ENCODE assay signal across 20 cellular contexts in the genomic region with DNA sequence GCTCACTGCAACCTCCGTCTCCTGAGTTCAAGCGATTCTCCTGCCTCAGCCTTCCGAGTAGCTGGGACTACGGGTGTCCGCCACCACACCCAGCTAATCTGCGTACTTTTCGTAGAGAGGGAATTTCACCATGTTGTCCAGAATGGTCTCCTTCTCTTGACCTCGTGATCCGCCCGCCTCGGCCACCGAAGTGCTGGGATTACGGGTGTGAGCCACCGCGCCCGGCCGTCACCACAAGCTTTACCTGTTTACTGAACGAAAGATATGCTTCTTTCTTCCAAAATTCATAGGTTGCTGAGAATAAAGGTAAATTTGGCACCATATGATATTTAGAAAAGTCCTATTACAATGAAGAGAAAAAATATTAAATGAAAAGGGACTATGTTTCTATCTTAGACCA.
DNase-seq lines count a peak whose midpoint lies in the region; FAIRE-seq and TF ChIP-seq lines count a peak whose summit lies in the region.
"Had no signal": no experiment of that assay in that cellular context is flagged by ENCODE, and none has a peak within 500 bp of the region (broad histone marks: within the 10 kb centered on the region; RNA-seq: fewer than 3 reads in every experiment).

No MANE protein-coding gene starts in this region.

- H3K4me1 ChIP-seq in PC-9 (replicated peaks; ENCODE audit: insufficient read depth) (no peaks in the 10 kb centered on the region), OCI-LY7 (ENCODE audit: insufficient read depth, low read length, poor library complexity, severe bottlenecking) (no peaks in the 10 kb centered on the region), tibial nerve (no peaks in the 10 kb centered on the region)
- H3K4me1 ChIP-seq: A549, Caco-2 had no signal

- peak overlapping the region; percentile 29 for H3K27ac Mint-ChIP-seq in neural crest cell (ENCODE audit: unreplicated experiment)
- H3K27ac Mint-ChIP-seq: B cell; CD4-positive, alpha-beta T cell; CD8-positive, alpha-beta T cell had no signal

- intact Hi-C loops in PC-9 (cut with micrococcal nuclease; ENCODE audit: unreplicated experiment) (no loop called here), OCI-LY7 (cut with micrococcal nuclease; ENCODE audit: unreplicated experiment) (no loop called here)

- H3K27me3 ChIP-seq in PC-9 (ENCODE audit: insufficient read depth, low read depth) (no peaks in the 10 kb centered on the region), tibial nerve (no peaks in the 10 kb centered on the region)
- H3K27me3 ChIP-seq: BLaER1 treated with 17β-estradiol and CSF1 and Interleukin-3, amounts not matched to agents 10 nM and 100 nM had no signal

- H3K4me3 ChIP-seq in PC-9 (no peak overlapping the region), OCI-LY7 (ENCODE audit: low read depth, low read length, poor library complexity, severe bottlenecking) (no peak overlapping the region), tibial nerve (no peak overlapping the region)
- H3K4me3 ChIP-seq: A549; BLaER1 treated with 17β-estradiol and CSF1 and Interleukin-3, amounts not matched to agents 10 nM and 100 nM had no signal

- H3K36me3 ChIP-seq in PC-9 (ENCODE audit: low read depth) (no peaks in the 10 kb centered on the region), OCI-LY7 (ENCODE audit: insufficient read depth, low read length) (no peaks in the 10 kb centered on the region), tibial nerve (no peaks in the 10 kb centered on the region)
- H3K36me3 ChIP-seq: BLaER1 treated with 17β-estradiol and CSF1 and Interleukin-3, amounts not matched to agents 10 nM and 100 nM had no signal

- POLR2A ChIA-PET in PC-9 (lab: Charles Lee; ENCODE audit: unreplicated experiment), result no interaction called here
- POLR2A ChIA-PET in OCI-LY7 (lab: Charles Lee), result no interaction called here

- no peaks in the 10 kb centered on the region for H4K20me1 ChIP-seq in PC-9 (ENCODE audit: insufficient read depth)
- H4K20me1 ChIP-seq in OCI-LY7 (ENCODE audit: insufficient read depth, low read length), result no peaks in the 10 kb centered on the region
- H4K20me1 ChIP-seq: BLaER1 treated with 17β-estradiol and CSF1 and Interleukin-3, amounts not matched to agents 10 nM and 100 nM had no signal

- H3K4me3 Mint-ChIP-seq in neural crest cell, result no peak overlapping the region
- H3K4me3 Mint-ChIP-seq: B cell; CD4-positive, alpha-beta T cell; CD8-positive, alpha-beta T cell had no signal

- H3K27ac ChIP-seq in PC-9, result no peak overlapping the region
- H3K27ac ChIP-seq in OCI-LY7 (ENCODE audit: low read depth, low read length, poor library complexity, severe bottlenecking), result no peak overlapping the region
- no peak overlapping the region for H3K27ac ChIP-seq in tibial nerve
- H3K27ac ChIP-seq: 22Rv1; A549; BLaER1 treated with 17β-estradiol and CSF1 and Interleukin-3, amounts not matched to agents 10 nM and 100 nM; C4-2B had no signal

- TF ChIP-seq CTCF in PC-9 (conservative IDR thresholded peaks at IDR 0.05) (no peak), neural crest cell (conservative IDR thresholded peaks at IDR 0.05) (no peak), OCI-LY7 (conservative IDR thresholded peaks at IDR 0.05; ENCODE audit: low read length) (no peak), tibial nerve (IDR thresholded peaks at IDR 0.05) (no peak)

- H3K9me3 Mint-ChIP-seq in neural crest cell, result no peaks in the 10 kb centered on the region

- H3K79me2 ChIP-seq in PC-9 (ENCODE audit: low read depth) (no peaks in the 10 kb centered on the region), OCI-LY7 (ENCODE audit: insufficient read depth, low read depth, low read length) (no peaks in the 10 kb centered on the region)

- DNase-seq in PC-9, result no peak
- no peak for DNase-seq in neural crest cell (ENCODE audit: low read depth, low spot score)
- DNase-seq in urothelium cell line (ENCODE audit: low spot score), result no peak
- DNase-seq in OCI-LY7 (ENCODE audit: low spot score), result no peak
- DNase-seq in tibial nerve (ENCODE audit: low spot score in 2 of 2), result no peak
- DNase-seq: AML-193; Caco-2; Calu3; CD4-positive, alpha-beta T cell; CD8-positive, alpha-beta T cell; DMS79 treated with DMSO at 0.1 percent for 48 hours; GF-D8 had no signal

- TF ChIP-seq POLR2A in tibial nerve (IDR thresholded peaks at IDR 0.05), result no peak

- peaks cover 9% of the 10 kb centered on the region; the same call in 1 of the 2 replicates for H3K9me3 ChIP-seq in PC-9 (ENCODE audit: insufficient read depth, low read depth)
- H3K9me3 ChIP-seq in OCI-LY7 (ENCODE audit: low read length), result no peaks in the 10 kb centered on the region
- peaks cover 0 to 6% (median 0%) of the 10 kb centered on the region in 4 donors for H3K9me3 ChIP-seq in tibial nerve
- H3K9me3 ChIP-seq: A549; BLaER1 treated with 17β-estradiol and CSF1 and Interleukin-3, amounts not matched to agents 10 nM and 100 nM; Caco-2 had no signal

- no peak for TF ChIP-seq EP300 in tibial nerve (IDR thresholded peaks at IDR 0.05)

- peak; percentile 23 for FAIRE-seq in urothelium cell line (lab: Jason Lieb, UNC)
- FAIRE-seq: A549, D721Med, G401.6, GM12891 had no signal

- BruUV-seq in PC-9 (replicated peaks; lab: Mats Ljungman, UMichigan) (no TSS peak), OCI-LY7 (replicated peaks; lab: Mats Ljungman, UMichigan) (no TSS peak)

- CTCF ChIA-PET in PC-9 (lab: Charles Lee), result no interaction called here
- CTCF ChIA-PET in OCI-LY7 (lab: Charles Lee; ENCODE audit: unreplicated experiment), result no interaction called here

- H3K4me1 Mint-ChIP-seq in neural crest cell, result no peaks in the 10 kb centered on the region
- H3K4me1 Mint-ChIP-seq: B cell had no signal

- H3K36me3 Mint-ChIP-seq in neural crest cell (ENCODE audit: low read depth), result no peaks in the 10 kb centered on the region
- H3K36me3 Mint-ChIP-seq: CD8-positive, alpha-beta T cell had no signal

- H3F3A ChIP-seq in PC-9 (ENCODE audit: insufficient read depth, low read depth), result no peaks in the 10 kb centered on the region

- 95 to 96% methylated on average over 18 of the region's 18 CpGs for WGBS in tibial nerve, 2 donors

- H3K4me2 ChIP-seq in PC-9, result no peak overlapping the region
- H3K4me2 ChIP-seq in OCI-LY7 (ENCODE audit: low read length), result no peak overlapping the region
- H3K4me2 ChIP-seq: A549; BLaER1 treated with 17β-estradiol and CSF1 and Interleukin-3, amounts not matched to agents 10 nM and 100 nM had no signal

- H3K27me3 Mint-ChIP-seq in neural crest cell (ENCODE audit: low read depth), result no peaks in the 10 kb centered on the region
- H3K27me3 Mint-ChIP-seq: B cell; CD4-positive, alpha-beta T cell had no signal

- H3K9me2 ChIP-seq in PC-9 (ENCODE audit: insufficient read depth) (no peaks in the 10 kb centered on the region; the same call in 1 of the 2 replicates), OCI-LY7 (ENCODE audit: insufficient read depth, low read length) (no peaks in the 10 kb centered on the region)

- H2AFZ ChIP-seq in PC-9 (peak overlapping the region; percentile 56; the same call in 1 of the 2 replicates), OCI-LY7 (ENCODE audit: low read length) (no peak overlapping the region)
